ENCODE assay signal across 8 cellular contexts in the genomic region with DNA sequence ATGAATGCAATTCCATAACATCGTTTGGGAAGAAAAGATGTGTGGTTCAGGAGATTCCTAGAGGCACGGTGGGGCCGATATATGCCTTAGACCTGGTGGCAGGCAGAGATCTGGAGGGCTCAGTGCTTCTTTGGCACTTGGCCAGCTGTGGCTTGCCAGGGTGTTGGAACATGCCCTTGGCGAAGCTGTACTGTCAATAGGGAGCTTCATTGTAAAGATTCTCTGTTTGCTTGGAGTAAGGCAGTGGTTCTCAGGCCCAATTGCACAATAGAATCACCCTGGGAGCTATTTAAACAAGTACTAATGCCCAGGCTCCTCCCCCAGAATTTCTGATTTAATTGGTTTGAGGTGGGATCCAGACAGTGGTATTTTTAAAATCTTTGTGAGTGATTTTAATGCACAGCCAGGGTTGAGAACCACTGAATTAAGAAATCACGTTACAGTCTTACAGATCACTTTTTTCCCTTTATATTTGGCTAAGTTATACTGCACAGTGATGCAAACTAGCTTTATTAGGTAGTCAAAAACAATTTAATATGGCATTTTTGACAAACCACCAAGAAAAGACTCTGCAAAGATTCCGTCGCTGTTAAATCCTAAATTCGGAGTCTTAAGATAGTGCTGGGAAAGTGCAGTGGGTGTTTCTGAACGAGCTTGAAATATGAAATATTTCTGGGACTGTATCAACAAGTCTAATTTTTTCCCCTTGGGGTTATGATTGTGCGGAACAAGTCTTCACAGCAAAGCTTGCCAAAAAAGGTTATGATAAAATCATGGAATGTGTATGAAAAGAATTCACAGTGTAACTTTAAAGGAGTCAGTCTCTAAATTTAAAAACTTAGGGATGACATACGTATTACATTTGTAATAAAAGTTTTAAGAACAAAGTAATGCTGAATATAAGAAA.
A peak's percentile ranks its signal among the peaks of the same experiment; 100 is the strongest.
DNase-seq lines count a peak whose midpoint lies in the region; TF ChIP-seq lines count a peak whose summit lies in the region.
"Had no signal": no experiment of that assay in that cellular context is flagged by ENCODE, and none has a peak within 500 bp of the region (broad histone marks: within the 10 kb centered on the region; RNA-seq: fewer than 3 reads in every experiment).

No MANE protein-coding gene starts in this region.

- no peaks in the 10 kb centered on the region for H3K27me3 Mint-ChIP-seq in type B pancreatic cell

- peaks cover 6% of the 10 kb centered on the region for H3K36me3 Mint-ChIP-seq in type B pancreatic cell
- H3K36me3 Mint-ChIP-seq: naive thymus-derived CD4-positive, alpha-beta T cell had no signal

- H3K4me1 Mint-ChIP-seq in type B pancreatic cell (ENCODE audit: unreplicated experiment), result peaks cover 18% of the 10 kb centered on the region
- H3K4me1 Mint-ChIP-seq: naive thymus-derived CD4-positive, alpha-beta T cell had no signal

- H3K4me3 ChIP-seq in LNCaP clone FGC (ENCODE audit: low read depth, low read length) (no peak overlapping the region), astrocyte of the spinal cord (ENCODE audit: low read depth, low read length) (no peak overlapping the region)

- H3K4me3 Mint-ChIP-seq in type B pancreatic cell, result no peak overlapping the region
- H3K4me3 Mint-ChIP-seq: naive thymus-derived CD4-positive, alpha-beta T cell had no signal

- no peak overlapping the region for H3K27ac Mint-ChIP-seq in type B pancreatic cell
- H3K27ac Mint-ChIP-seq: naive thymus-derived CD4-positive, alpha-beta T cell had no signal

- peak overlapping the region; percentile 2 for H3K27ac ChIP-seq in temporal lobe (ENCODE audit: low read depth, low read length)

- no peaks in the 10 kb centered on the region for H3K9me3 Mint-ChIP-seq in type B pancreatic cell
- H3K9me3 Mint-ChIP-seq: naive thymus-derived CD4-positive, alpha-beta T cell had no signal

- peak; percentile 77 for DNase-seq in LNCaP clone FGC (ENCODE audit: low read depth)
- peak; percentile 52 for DNase-seq in astrocyte of the spinal cord (ENCODE audit: low read depth, low spot score)
- peak; percentile 85 for DNase-seq in iris pigment epithelial cell (ENCODE audit: low read depth)
- DNase-seq in middle frontal gyrus (ENCODE audit: extremely low spot score, low spot score), result no peak
- no peak for DNase-seq in type B pancreatic cell (ENCODE audit: extremely low spot score, unreplicated experiment)
- DNase-seq in NCI-H1436 (lab: John Stamatoyannopoulos, UW), result no peak
- DNase-seq: naive thymus-derived CD4-positive, alpha-beta T cell had no signal

- in situ Hi-C loops in astrocyte of the spinal cord (cut with HindIII; ENCODE audit: low sequenced_read_pairs), result no loop called here

- TF ChIP-seq CTCF in LNCaP clone FGC (IDR thresholded peaks at IDR 0.05; ENCODE audit: control insufficient read depth, extremely low read depth, insufficient read depth) (no peak), astrocyte of the spinal cord (IDR thresholded peaks at IDR 0.05; ENCODE audit: low read depth, low read length) (no peak), type B pancreatic cell (conservative IDR thresholded peaks at IDR 0.05) (no peak)

Comparison
In these comparisons a context has a peak if more than half of its experiments do, and no peak if none do; other contexts are left out.
1. DNase-seq: peak in LNCaP clone FGC (single experiment), astrocyte of the spinal cord (single experiment) and iris pigment epithelial cell (single experiment); none in middle frontal gyrus (single experiment), type B pancreatic cell (single experiment) and NCI-H1436 (single experiment).